ENCODE assay signal across 17 cellular contexts in the genomic region with DNA sequence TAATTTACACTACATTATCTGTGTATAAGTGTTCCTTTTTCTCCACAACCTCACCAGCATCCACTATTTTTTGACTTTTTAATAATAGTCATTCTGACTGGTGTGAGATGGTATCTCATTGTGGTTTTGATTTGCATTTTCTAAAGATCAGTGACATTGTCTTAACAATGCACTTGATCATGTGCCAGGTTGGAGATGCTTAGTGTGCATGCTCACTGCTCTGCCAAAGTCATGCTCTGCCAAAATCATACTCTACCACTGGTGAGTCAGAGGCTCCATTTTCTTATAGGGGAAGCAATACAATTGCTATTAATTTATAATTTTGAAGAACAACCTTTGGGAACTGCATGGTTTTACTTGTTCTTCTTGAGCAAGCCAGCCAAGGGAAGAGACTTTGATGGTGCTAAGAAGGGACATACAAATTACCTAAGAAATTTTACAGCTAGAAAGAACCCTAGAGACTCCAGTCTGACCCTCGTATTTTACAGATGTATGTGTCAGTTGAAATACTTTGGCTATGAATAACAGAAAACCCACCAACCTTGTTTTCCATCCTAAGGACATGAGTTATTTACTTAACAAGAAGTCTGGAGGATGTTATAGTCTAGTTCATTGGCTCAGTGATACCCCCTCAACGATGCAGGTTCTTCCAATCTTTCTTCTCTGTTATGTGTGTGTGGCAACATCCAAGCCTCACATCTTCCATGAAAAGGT.
DNase-seq lines count a peak whose midpoint lies in the region; ATAC-seq, FAIRE-seq and TF ChIP-seq lines count a peak whose summit lies in the region.
"Had no signal": no experiment of that assay in that cellular context is flagged by ENCODE, and none has a peak within 500 bp of the region (broad histone marks: within the 10 kb centered on the region; RNA-seq: fewer than 3 reads in every experiment).

No MANE protein-coding gene starts in this region.

- 80% methylated on average over 2 of the region's 2 CpGs for WGBS in upper lobe of left lung, 2 donors

- no peaks in the 10 kb centered on the region for H3K27me3 ChIP-seq in upper lobe of left lung
- H3K27me3 ChIP-seq: ascending aorta, stomach had no signal

- no peak for ATAC-seq in GM18868 (IDR thresholded peaks at IDR 0.05; ENCODE audit: unreplicated experiment)
- ATAC-seq in HG02588 (IDR thresholded peaks at IDR 0.05; ENCODE audit: unreplicated experiment), result no peak
- no peak for ATAC-seq in upper lobe of left lung (ENCODE audit: low FRiP score in 2 of 2)
- ATAC-seq: mucosa of descending colon, psoas muscle had no signal

- no peak for TF ChIP-seq EP300 in upper lobe of left lung (IDR thresholded peaks at IDR 0.05)

- peak; percentile 87 for DNase-seq in EL
- peak; percentile 11 for DNase-seq in RKO (ENCODE audit: low spot score)
- DNase-seq in epithelial cell of proximal tubule (ENCODE audit: low read depth), result peak; percentile 73
- DNase-seq in non-pigmented ciliary epithelial cell (ENCODE audit: low read depth), result peak; percentile 90
- DNase-seq in upper lobe of left lung, result no peak
- no peak for DNase-seq in D721Med (ENCODE audit: insufficient read length, low spot score)
- DNase-seq: activated T-cell treated with anti-CD3 and anti-CD28 coated beads, Interleukin-2, amount 50 U/mL, for 1 hour; Caco-2; immature natural killer cell; Karpas-422; mucosa of descending colon; NCI-H2107; psoas muscle; stomach had no signal

- H3K9me3 ChIP-seq in upper lobe of left lung, result no peaks in the 10 kb centered on the region
- H3K9me3 ChIP-seq: ascending aorta, Caco-2, mucosa of descending colon, psoas muscle, stomach had no signal

- H3K27ac ChIP-seq in upper lobe of left lung, result no peak overlapping the region
- H3K27ac ChIP-seq: ascending aorta, psoas muscle, stomach had no signal

- no peak for TF ChIP-seq POLR2A in upper lobe of left lung (IDR thresholded peaks at IDR 0.05)

- H3K4me3 ChIP-seq in epithelial cell of proximal tubule (ENCODE audit: low read depth, low read length), result no peak overlapping the region
- no peak overlapping the region for H3K4me3 ChIP-seq in upper lobe of left lung
- H3K4me3 ChIP-seq: ascending aorta, mucosa of descending colon, psoas muscle, stomach had no signal

- no peaks in the 10 kb centered on the region for H3K36me3 ChIP-seq in upper lobe of left lung
- H3K36me3 ChIP-seq: ascending aorta, stomach had no signal

- H3K4me1 ChIP-seq in upper lobe of left lung, result no peaks in the 10 kb centered on the region
- H3K4me1 ChIP-seq: Caco-2, psoas muscle, stomach had no signal

- no peak for TF ChIP-seq CTCF in epithelial cell of proximal tubule (conservative IDR thresholded peaks at IDR 0.05; ENCODE audit: low read depth, low read length)
- no peak for TF ChIP-seq CTCF in upper lobe of left lung (IDR thresholded peaks at IDR 0.05)
- no peak for TF ChIP-seq CTCF in D721Med (IDR thresholded peaks at IDR 0.05; ENCODE audit: insufficient read depth, missing control alignments)

- FAIRE-seq in D721Med (lab: Jason Lieb, UNC), result no peak

Comparison
In these comparisons a context has a peak if more than half of its experiments do, and no peak if none do; other contexts are left out.
1. DNase-seq: peak in EL (single experiment), RKO (single experiment), epithelial cell of proximal tubule (single experiment) and non-pigmented ciliary epithelial cell (single experiment); none in upper lobe of left lung (0 of 2) and D721Med (single experiment).